ENCODE assay signal across 12 cellular contexts in the genomic region with DNA sequence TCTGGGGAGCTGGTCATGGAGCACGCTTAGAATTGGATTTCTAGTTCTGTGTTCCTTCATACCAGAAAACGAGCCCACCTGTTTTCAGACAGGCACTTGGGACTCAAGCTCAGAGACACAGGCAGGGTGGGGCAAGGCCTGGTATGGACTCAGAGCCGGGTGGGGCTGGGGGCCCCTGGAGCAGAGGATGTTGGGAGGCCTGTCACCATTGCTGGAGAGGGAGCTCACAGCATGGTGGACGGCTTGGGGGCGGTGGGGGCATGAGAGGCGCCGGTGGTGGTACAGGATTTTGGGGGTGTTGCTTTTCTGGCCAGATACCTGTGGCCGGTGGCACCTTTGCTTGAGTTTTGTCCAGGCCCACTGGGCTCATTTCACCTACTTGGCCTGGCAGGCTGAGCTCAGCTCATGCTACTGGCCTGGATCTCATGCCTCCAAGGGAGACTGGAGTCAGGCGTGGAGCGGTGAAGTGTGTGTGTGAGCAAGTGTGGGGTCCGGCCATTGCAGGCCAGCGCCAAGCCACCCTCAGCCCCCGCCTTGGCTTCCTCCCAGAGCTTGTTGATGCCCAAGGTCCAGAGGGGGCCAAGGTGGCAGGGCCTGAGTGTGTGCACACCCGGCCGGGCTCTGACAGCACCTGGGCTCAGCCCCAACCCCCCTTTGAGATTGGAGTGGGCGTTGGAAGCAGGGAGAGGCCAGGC.
"Had no signal": no experiment of that assay in that cellular context is flagged by ENCODE, and none has a peak within 500 bp of the region (broad histone marks: within the 10 kb centered on the region; RNA-seq: fewer than 3 reads in every experiment).

No MANE protein-coding gene starts in this region.

- ATAC-seq: body of pancreas had no signal

- H3K27me3 ChIP-seq: adrenal gland, body of pancreas had no signal

- DNase-seq: activated CD4-positive, alpha-beta T cell treated with anti-CD3 and anti-CD28 coated beads, Interleukin-2, amount 10 ng/mL, durations not matched to agents 7 days and 5 days; activated CD4-positive, CD25-positive, alpha-beta regulatory T cell; activated naive CD4-positive, alpha-beta T cell treated with anti-CD3 and anti-CD28 coated beads, Interleukin-2, amount 50 U/mL, for 16 hours; erythroblast; hypothalamus; mammary epithelial cell; stimulated activated CD4-positive, alpha-beta T cell treated with anti-CD3 and anti-CD28 coated beads, Interleukin-4, amount 100 ng/mL, for 1 hour; stimulated activated CD8-positive, alpha-beta memory T cell treated with anti-CD3 and anti-CD28 coated beads, Interleukin-4, amount 100 ng/mL, for 48 hours had no signal

- H3K27ac ChIP-seq: body of pancreas had no signal

- H3K4me3 ChIP-seq: adrenal gland, body of pancreas, mucosa of descending colon had no signal

- FAIRE-seq: urothelium cell line had no signal

- H3K9me3 ChIP-seq: adrenal gland, body of pancreas, mucosa of descending colon had no signal
